8 cellular contexts compared by ENCODE assay signal in genomic region chr1:39026947-39027507, GRCh38. TPM values are rescaled to one million over a fixed set of nuclear protein-coding genes. Genes with fewer than 3 reads are reported as not detected.
DNase-seq lines count a peak whose midpoint lies in the region; ATAC-seq, FAIRE-seq and TF ChIP-seq lines count a peak whose summit lies in the region.

No MANE protein-coding gene starts in this region.

- H3K27me3 ChIP-seq in BJ (ENCODE audit: control insufficient read depth, insufficient read depth, low read length) (no peaks in the 10 kb centered on the region), duodenal mucosa (ENCODE audit: control insufficient read depth in 1 of 2, insufficient read depth in 2 of 2, low read length in 2 of 2) (no peaks in the 10 kb centered on the region)

- no peak for ATAC-seq in natural killer cell treated with Interleukin-12 subunit alpha and Interleukin-12 subunit beta and Interleukin-15 and Interleukin-18, amount 100 ng/mL, for 72 hours

- H3K36me3 ChIP-seq in BJ (ENCODE audit: control insufficient read depth, insufficient read depth, low read length) (peaks cover 4% of the 10 kb centered on the region), duodenal mucosa (ENCODE audit: control insufficient read depth in 1 of 2, insufficient read depth in 2 of 2, low read length in 2 of 2) (peaks cover 4 to 26% of the 10 kb centered on the region in 2 donors)

- H3K4me1 ChIP-seq in duodenal mucosa (ENCODE audit: control insufficient read depth in 1 of 2, insufficient read depth in 2 of 2, low read length in 2 of 2) = peaks cover 5 to 7% of the 10 kb centered on the region in 2 donors

- peak overlapping the region; percentile 89 to 94 for H3K27ac Mint-ChIP-seq in natural killer cell treated with Interleukin-12 subunit alpha and Interleukin-12 subunit beta and Interleukin-15 and Interleukin-18, amount 100 ng/mL, for 72 hours

- FAIRE-seq in urothelium cell line (lab: Jason Lieb, UNC) = no peak

- POLR2A ChIA-PET in BJ (lab: Charles Lee) = no interaction called here

- no peaks in the 10 kb centered on the region for H3K9me3 Mint-ChIP-seq in natural killer cell treated with Interleukin-12 subunit alpha and Interleukin-12 subunit beta and Interleukin-15 and Interleukin-18, amount 100 ng/mL, for 72 hours

- no peak for TF ChIP-seq CTCF in BJ (IDR thresholded peaks at IDR 0.05; ENCODE audit: insufficient read depth, low read depth, low read length)
- TF ChIP-seq CTCF in LNCaP clone FGC (IDR thresholded peaks at IDR 0.05; ENCODE audit: control insufficient read depth, extremely low read depth, insufficient read depth) = no peak

- H3K27me3 Mint-ChIP-seq in natural killer cell treated with Interleukin-12 subunit alpha and Interleukin-12 subunit beta and Interleukin-15 and Interleukin-18, amount 100 ng/mL, for 72 hours = peaks cover 0 to 5% of the 10 kb centered on the region in 2 donors

- peak overlapping the region; percentile 59 for H3K4me3 ChIP-seq in BJ (ENCODE audit: low read depth, low read length)
- H3K4me3 ChIP-seq in LNCaP clone FGC (ENCODE audit: low read depth, low read length) = peak overlapping the region; percentile 89
- peak overlapping the region; percentile 86 to 98 for H3K4me3 ChIP-seq in duodenal mucosa (ENCODE audit: low read depth in 1 of 2, low read length in 2 of 2)

- peak overlapping the region; percentile 93 for H3K27ac ChIP-seq in duodenal mucosa (ENCODE audit: low read depth, low read length)

- H3K4me3 Mint-ChIP-seq in natural killer cell treated with Interleukin-12 subunit alpha and Interleukin-12 subunit beta and Interleukin-15 and Interleukin-18, amount 100 ng/mL, for 72 hours = peak overlapping the region; percentile 97

- peaks cover 17 to 26% of the 10 kb centered on the region in 2 donors for H3K4me1 Mint-ChIP-seq in natural killer cell treated with Interleukin-12 subunit alpha and Interleukin-12 subunit beta and Interleukin-15 and Interleukin-18, amount 100 ng/mL, for 72 hours (ENCODE audit: low read depth in 2 of 2)

- H3K9ac ChIP-seq in duodenal mucosa (ENCODE audit: low read depth in 1 of 2, low read length in 2 of 2) = peak overlapping the region; percentile 89 to 97

- H3K9me3 ChIP-seq in duodenal mucosa (ENCODE audit: control insufficient read depth in 1 of 2, low read length in 2 of 2) = no peaks in the 10 kb centered on the region

- peaks cover 16% of the 10 kb centered on the region for H3K36me3 Mint-ChIP-seq in natural killer cell treated with Interleukin-12 subunit alpha and Interleukin-12 subunit beta and Interleukin-15 and Interleukin-18, amount 100 ng/mL, for 72 hours

- DNase-seq in BJ (ENCODE audit: low read depth) (no peak), LNCaP clone FGC (ENCODE audit: low read depth) (no peak), urothelium cell line (ENCODE audit: low spot score) (no peak), cerebellum (ENCODE audit: low spot score) (no peak), NCI-H2081 (lab: John Stamatoyannopoulos, UW) (no peak)
- no peak for DNase-seq in natural killer cell treated with Interleukin-12 subunit alpha and Interleukin-12 subunit beta and Interleukin-15 and Interleukin-18, amount 100 ng/mL, for 72 hours (ENCODE audit: low spot score)
- no peak for DNase-seq in activated effector memory CD4-positive, alpha-beta T cell treated with anti-CD3 and anti-CD28 coated beads, Interleukin-2, amount 50 U/mL, for 16 hours

- CTCF ChIA-PET in BJ (lab: Yijun Ruan, JAX) = interaction anchor here (0.5 to 1.3 kb wide), 3 partner anchors 18 to 60 kb away, joined by 3 to 4 read pairs (median 3); no protein-coding TSS in a partner anchor

RNA-seq across cellular contexts. Expression of gene NDUFS5, which starts 0.9 kb away (rescaled TPM):
- polyA plus RNA-seq in BJ (2011; rRNA removed) = 223 and 632 TPM in 2 replicates
- 48.6 and 64.8 TPM in 2 replicates for polyA minus RNA-seq in BJ (2011; rRNA and poly(A)+ RNA removed)
- total RNA-seq in natural killer cell treated with Interleukin-12 subunit alpha and Interleukin-12 subunit beta and Interleukin-15 and Interleukin-18, amount 100 ng/mL, for 72 hours = 100 to 1,000 TPM; 134 to 142 TPM
- 178 TPM for total RNA-seq in cerebellum

RNA-seq across cellular contexts. Expression of gene AKIRIN1, which starts 36.0 kb away (rescaled TPM):
- 31.5 and 48.7 TPM in 2 replicates for polyA plus RNA-seq in BJ (2011; rRNA removed)
- 14.6 and 16.4 TPM in 2 replicates for polyA minus RNA-seq in BJ (2011; rRNA and poly(A)+ RNA removed)
- 10 to 100 TPM; 71.0 to 88.3 TPM for total RNA-seq in natural killer cell treated with Interleukin-12 subunit alpha and Interleukin-12 subunit beta and Interleukin-15 and Interleukin-18, amount 100 ng/mL, for 72 hours
- total RNA-seq in cerebellum = 48.7 TPM
